In genomic region chr3:40623567-40623966, GRCh38 we compare ENCODE assay signal across 8 cellular contexts.
DNase-seq lines count a peak whose midpoint lies in the region; ATAC-seq and TF ChIP-seq lines count a peak whose summit lies in the region.

No MANE protein-coding gene starts in this region.

- H3K27ac ChIP-seq in spleen (peak overlapping the region in 3 of 8 donors; percentile 56 to 75 (median 57)), gastroesophageal sphincter (no peak overlapping the region)

- ATAC-seq in GM19452 (IDR thresholded peaks at IDR 0.05; ENCODE audit: unreplicated experiment) (peak; percentile 93), HG03571 (IDR thresholded peaks at IDR 0.05; ENCODE audit: unreplicated experiment) (peak; percentile 79), gastroesophageal sphincter (no peak)

- H3K4me3 Mint-ChIP-seq in activated CD4-positive, alpha-beta memory T cell treated with anti-CD3 and anti-CD28 coated beads, Interleukin-2, amount 10 ng/mL, durations not matched to agents 7 days and 5 days: no peak overlapping the region

- DNase-seq in CMK (ENCODE audit: low read depth) (peak; percentile 63), spleen (peak; percentile 79), activated gamma-delta T cell treated with Interleukin-2 at 50 U/mL for 16 hours (no peak), COLO829 (ENCODE audit: low spot score) (no peak)
- peak; percentile 86 for DNase-seq in activated CD4-positive, alpha-beta memory T cell treated with anti-CD3 and anti-CD28 coated beads, Interleukin-2, amount 10 ng/mL, durations not matched to agents 7 days and 5 days

- TF ChIP-seq EP300 in gastroesophageal sphincter (IDR thresholded peaks at IDR 0.05): no peak

- H3K4me1 Mint-ChIP-seq in activated CD4-positive, alpha-beta memory T cell treated with anti-CD3 and anti-CD28 coated beads, Interleukin-2, amount 10 ng/mL, durations not matched to agents 7 days and 5 days: peaks cover 15% of the 10 kb centered on the region

- H3K9me3 ChIP-seq in spleen (peaks cover 0 to 34% (median 21%) of the 10 kb centered on the region in 8 donors), gastroesophageal sphincter (peaks cover 0 to 30% (median 0%) of the 10 kb centered on the region in 3 donors)

- H3K27me3 Mint-ChIP-seq in activated CD4-positive, alpha-beta memory T cell treated with anti-CD3 and anti-CD28 coated beads, Interleukin-2, amount 10 ng/mL, durations not matched to agents 7 days and 5 days: peaks cover 26% of the 10 kb centered on the region

- H3K4me1 ChIP-seq in spleen (peaks cover 0 to 8% (median 0%) of the 10 kb centered on the region in 6 donors), gastroesophageal sphincter (no peaks in the 10 kb centered on the region)

- H3K27ac Mint-ChIP-seq in activated CD4-positive, alpha-beta memory T cell treated with anti-CD3 and anti-CD28 coated beads, Interleukin-2, amount 10 ng/mL, durations not matched to agents 7 days and 5 days: no peak overlapping the region

- CTCF ChIA-PET in activated CD4-positive, alpha-beta memory T cell treated with anti-CD3 and anti-CD28 coated beads, Interleukin-2, amount 10 ng/mL, durations not matched to agents 7 days and 5 days (lab: Charles Lee): interaction anchor here (1.1 kb wide), 2 partner anchors 26 to 38 kb away, joined by 3 read pairs; no protein-coding TSS in a partner anchor

- 11 to 27% (median 17%) methylated on average over 1 of the region's 1 CpG for WGBS in spleen, 5 donors
- 14 to 63% methylated on average over 1 of the region's 1 CpG for WGBS in gastroesophageal sphincter (ENCODE audit: low coverage in 1 of 2), 2 donors

- peak overlapping the region in 4 of 8 donors; percentile 2 to 62 (median 18) for H3K4me3 ChIP-seq in spleen
- no peak overlapping the region for H3K4me3 ChIP-seq in gastroesophageal sphincter

- intact Hi-C loops in spleen (cut with DNase I; ENCODE audit: low total_unique reads): no loop called here

- H3K27me3 ChIP-seq in spleen (replicated peaks in 1 of 7) (peaks cover 0 to 4% (median 0%) of the 10 kb centered on the region in 7 donors), gastroesophageal sphincter (peaks cover 7% of the 10 kb centered on the region)

- POLR2A ChIA-PET in activated CD4-positive, alpha-beta memory T cell treated with anti-CD3 and anti-CD28 coated beads, Interleukin-2, amount 10 ng/mL, durations not matched to agents 7 days and 5 days (lab: Charles Lee): no interaction called here

- H3K36me3 ChIP-seq in spleen: no peaks in the 10 kb centered on the region
- H3K36me3 ChIP-seq in gastroesophageal sphincter: no peaks in the 10 kb centered on the region

- TF ChIP-seq CTCF in spleen (IDR thresholded peaks at IDR 0.05 in 8 of 11, conservative IDR thresholded peaks at IDR 0.05 in 3 of 11) (no peak), gastroesophageal sphincter (IDR thresholded peaks at IDR 0.05) (no peak)

- peaks cover 22% of the 10 kb centered on the region for H3K9me3 Mint-ChIP-seq in activated CD4-positive, alpha-beta memory T cell treated with anti-CD3 and anti-CD28 coated beads, Interleukin-2, amount 10 ng/mL, durations not matched to agents 7 days and 5 days

- H3K36me3 Mint-ChIP-seq in activated CD4-positive, alpha-beta memory T cell treated with anti-CD3 and anti-CD28 coated beads, Interleukin-2, amount 10 ng/mL, durations not matched to agents 7 days and 5 days (ENCODE audit: low read depth): peaks cover 26% of the 10 kb centered on the region

- TF ChIP-seq POLR2A in spleen (IDR thresholded peaks at IDR 0.05) (no peak), gastroesophageal sphincter (IDR thresholded peaks at IDR 0.05) (no peak)

Comparison
In these comparisons a context has a peak if more than half of its experiments do, and no peak if none do; other contexts are left out.
1. DNase-seq: peak in CMK (single experiment), activated CD4-positive, alpha-beta memory T cell treated with anti-CD3 and anti-CD28 coated beads, Interleukin-2, amount 10 ng/mL, durations not matched to agents 7 days and 5 days (single experiment) and spleen (single experiment); none in activated gamma-delta T cell treated with Interleukin-2 at 50 U/mL for 16 hours (single experiment) and COLO829 (single experiment).